Comparison of ENCODE assay signal across 11 cellular contexts in the genomic region with DNA sequence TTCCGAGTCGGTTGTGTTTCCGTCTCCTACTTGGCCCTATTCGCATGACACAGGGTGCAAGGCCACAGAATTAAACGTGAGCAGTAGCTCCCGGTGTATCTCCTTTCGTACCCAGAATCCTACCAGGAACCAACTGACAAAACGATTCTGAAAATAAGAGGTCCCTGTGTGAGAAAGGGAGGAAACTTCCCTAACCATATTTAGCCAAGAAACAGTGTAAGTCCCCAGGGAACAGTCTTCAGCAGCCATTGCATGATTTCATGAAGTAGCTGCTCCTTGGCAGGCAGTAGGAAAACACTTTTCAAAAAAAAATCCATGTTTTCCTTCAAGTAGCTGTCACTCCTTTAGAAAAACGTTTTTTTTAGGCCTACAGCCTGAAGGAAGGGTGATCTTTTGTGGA. TPM values are rescaled to one million over a fixed set of nuclear protein-coding genes. Genes with fewer than 3 reads are reported as not detected.
DNase-seq lines count a peak whose midpoint lies in the region; ATAC-seq, FAIRE-seq and TF ChIP-seq lines count a peak whose summit lies in the region.
"Had no signal": no experiment of that assay in that cellular context is flagged by ENCODE, and none has a peak within 500 bp of the region (broad histone marks: within the 10 kb centered on the region; RNA-seq: fewer than 3 reads in every experiment).

No MANE protein-coding gene starts in this region.

- peak overlapping the region; percentile 42 for H2BK15ac ChIP-seq in mesendoderm (replicated peaks; ENCODE audit: low read depth)

- no peak overlapping the region for H4K5ac ChIP-seq in mesendoderm (ENCODE audit: low read length)

- TF ChIP-seq CTCF in endodermal cell (conservative IDR thresholded peaks at IDR 0.05) (no peak), thoracic aorta (IDR thresholded peaks at IDR 0.05) (no peak)

- H3K4me1 Mint-ChIP-seq in endodermal cell = peaks cover 5% of the 10 kb centered on the region

- H3K4me1 ChIP-seq in HUES64 (ENCODE audit: insufficient read depth, low read length) (peaks cover 17% of the 10 kb centered on the region), endodermal cell (ENCODE audit: control insufficient read depth, insufficient read depth, low read length) (peaks cover 3% of the 10 kb centered on the region), mesendoderm (ENCODE audit: control insufficient read depth, low read depth, low read length) (peaks cover 3% of the 10 kb centered on the region), thoracic aorta (ENCODE audit: control insufficient read depth in 1 of 2, low read depth in 2 of 2) (no peaks in the 10 kb centered on the region), small intestine (ENCODE audit: control insufficient read depth in 2 of 2, insufficient read depth in 1 of 2, low read depth in 1 of 2, low read length in 1 of 2) (no peaks in the 10 kb centered on the region)

- peaks cover 1% of the 10 kb centered on the region for H3K9me3 Mint-ChIP-seq in endodermal cell

- no peaks in the 10 kb centered on the region for H3K27me3 Mint-ChIP-seq in endodermal cell (ENCODE audit: insufficient read depth)

- H3K27ac ChIP-seq in HUES64 (ENCODE audit: low read depth, low read length) (peak overlapping the region; percentile 38; the same call in 1 of the 2 replicates), endodermal cell (ENCODE audit: low read depth, low read length) (no peak overlapping the region), mesendoderm (ENCODE audit: low read depth, low read length) (no peak overlapping the region), thoracic aorta (no peak overlapping the region), small intestine (ENCODE audit: low read depth in 1 of 2, low read length in 1 of 2) (peak overlapping the region in 1 of 2 donors; percentile 32)

- H3K18ac ChIP-seq in mesendoderm (ENCODE audit: low read length) = peak overlapping the region; percentile 70

- no peak overlapping the region for H3K4me3 Mint-ChIP-seq in endodermal cell
- H3K4me3 Mint-ChIP-seq: natural killer cell treated with Interleukin-12 subunit alpha and Interleukin-12 subunit beta and Interleukin-15 and Interleukin-18, amount 100 ng/mL, for 72 hours had no signal

- FAIRE-seq in small intestine (lab: Jason Lieb, UNC) = no peak

- H3K9me3 ChIP-seq in HUES64 (ENCODE audit: insufficient read depth, low read depth, low read length) (no peaks in the 10 kb centered on the region), endodermal cell (ENCODE audit: control insufficient read depth, low read length) (peaks cover 10% of the 10 kb centered on the region), thoracic aorta (no peaks in the 10 kb centered on the region), small intestine (ENCODE audit: control insufficient read depth, low read depth) (no peaks in the 10 kb centered on the region)

- 33% methylated on average over 9 of the region's 9 CpGs for WGBS in HUES64
- 30 to 57% methylated on average over 2 to 9 of the region's 9 CpGs for WGBS in endodermal cell (ENCODE audit: insufficient coverage in 1 of 2, insufficient read length in 1 of 2), 2 experiments
- WGBS in mesendoderm (ENCODE audit: extremely low coverage, insufficient coverage, low lambda C conversion rate) = no CpG with 5 or more reads among the region's 9 CpGs
- 44 to 74% (median 69%) methylated on average over 9 of the region's 9 CpGs for WGBS in small intestine, 3 donors

- no peak overlapping the region for H3K4me2 ChIP-seq in mesendoderm (ENCODE audit: low read length)

- H3K4ac ChIP-seq in mesendoderm (ENCODE audit: low read depth, low read length) = no peak overlapping the region

- ATAC-seq in thoracic aorta (ENCODE audit: insufficient number of reproducible peaks, low FRiP score, low read depth) = no peak
- ATAC-seq in HG02870 (IDR thresholded peaks at IDR 0.05; ENCODE audit: unreplicated experiment) = no peak
- no peak for ATAC-seq in HG02981 (IDR thresholded peaks at IDR 0.05; ENCODE audit: unreplicated experiment)
- ATAC-seq: natural killer cell treated with Interleukin-12 subunit alpha and Interleukin-12 subunit beta and Interleukin-15 and Interleukin-18, amount 100 ng/mL, for 72 hours had no signal

- no peaks in the 10 kb centered on the region for H3K27me3 ChIP-seq in HUES64 (ENCODE audit: insufficient read depth, low read length)
- H3K27me3 ChIP-seq in endodermal cell (ENCODE audit: control insufficient read depth, insufficient read depth, low read length, poor library complexity, severe bottlenecking) = no peaks in the 10 kb centered on the region
- no peaks in the 10 kb centered on the region for H3K27me3 ChIP-seq in mesendoderm (ENCODE audit: insufficient read depth, low read length, poor library complexity)
- H3K27me3 ChIP-seq in thoracic aorta (replicated peaks; ENCODE audit: insufficient read depth) = no peaks in the 10 kb centered on the region
- H3K27me3 ChIP-seq in small intestine (ENCODE audit: control insufficient read depth in 2 of 2, insufficient read depth in 2 of 2, low read length in 2 of 2) = no peaks in the 10 kb centered on the region

- no peak overlapping the region for H3K23ac ChIP-seq in mesendoderm (ENCODE audit: low read length)

- H3K36me3 ChIP-seq in HUES64 (ENCODE audit: insufficient read depth, low read length) (no peaks in the 10 kb centered on the region), endodermal cell (ENCODE audit: control insufficient read depth, insufficient read depth, low read length) (no peaks in the 10 kb centered on the region), mesendoderm (ENCODE audit: control insufficient read depth, insufficient read depth, low read length) (no peaks in the 10 kb centered on the region), thoracic aorta (no peaks in the 10 kb centered on the region), small intestine (ENCODE audit: control insufficient read depth in 2 of 2, insufficient read depth in 2 of 2, low read length in 2 of 2) (no peaks in the 10 kb centered on the region)

- no peak for DNase-seq in endodermal cell
- no peak for DNase-seq in mesendoderm
- DNase-seq in thoracic aorta (ENCODE audit: low spot score) = no peak
- no peak for DNase-seq in small intestine
- DNase-seq: activated CD4-positive, alpha-beta T cell treated with anti-CD3 and anti-CD28 coated beads for 1 hour; activated effector memory CD4-positive, alpha-beta T cell treated with Interleukin-2 at 50 U/mL for 16 hours; stimulated activated CD4-positive, alpha-beta T cell treated with anti-CD3 and anti-CD28 coated beads, Interleukin-4, amount 100 ng/mL, for 1 hour had no signal

- H3K4me3 ChIP-seq in HUES64 (ENCODE audit: low read length) (no peak overlapping the region), endodermal cell (ENCODE audit: low read length) (no peak overlapping the region), mesendoderm (ENCODE audit: low read length) (no peak overlapping the region), thoracic aorta (peak overlapping the region; percentile 32), small intestine (ENCODE audit: low read depth in 1 of 2, low read length in 2 of 2) (no peak overlapping the region)

- peak overlapping the region; percentile 28 for H3K56ac ChIP-seq in mesendoderm (ENCODE audit: low read length)

- H2BK5ac ChIP-seq in mesendoderm (ENCODE audit: low read length) = no peak overlapping the region

- no peaks in the 10 kb centered on the region for H3K36me3 Mint-ChIP-seq in endodermal cell (ENCODE audit: low read depth)
- H3K36me3 Mint-ChIP-seq: natural killer cell treated with Interleukin-12 subunit alpha and Interleukin-12 subunit beta and Interleukin-15 and Interleukin-18, amount 100 ng/mL, for 72 hours had no signal

- H3K9ac ChIP-seq in HUES64 (ENCODE audit: low read depth, low read length) (no peak overlapping the region), endodermal cell (ENCODE audit: extremely low read depth, low read length, poor library complexity, severe bottlenecking) (no peak overlapping the region), mesendoderm (ENCODE audit: low read length) (peak overlapping the region; percentile 18)

- no peaks in the 10 kb centered on the region for H3K79me2 ChIP-seq in mesendoderm (ENCODE audit: control insufficient read depth, insufficient read depth, low read length)

- peak overlapping the region; percentile 9 for H3K27ac Mint-ChIP-seq in endodermal cell
- H3K27ac Mint-ChIP-seq: natural killer cell treated with Interleukin-12 subunit alpha and Interleukin-12 subunit beta and Interleukin-15 and Interleukin-18, amount 100 ng/mL, for 72 hours had no signal

- H4K8ac ChIP-seq in mesendoderm (ENCODE audit: low read depth, low read length) = no peak overlapping the region

- no peaks in the 10 kb centered on the region for H3K79me1 ChIP-seq in mesendoderm (ENCODE audit: low read length)

- no peak overlapping the region for H2BK120ac ChIP-seq in mesendoderm (ENCODE audit: low read depth, low read length)

- no peak overlapping the region for H2AK5ac ChIP-seq in mesendoderm (ENCODE audit: low read length)

RNA-seq across cellular contexts. Expression of a gene that starts 46.9 kb away (rescaled TPM):
- polyA plus RNA-seq in HUES64 (2013, experiment 1 of 2) = 2.3 TPM
- polyA plus RNA-seq in HUES64 (2013, experiment 2 of 2) = 3.7 TPM
- total RNA-seq in endodermal cell = 10 to 100 TPM; 22.8 to 27.8 TPM
- 13.8 TPM for polyA plus RNA-seq in endodermal cell (2013, experiment 1 of 2)
- polyA plus RNA-seq in endodermal cell (2013, experiment 2 of 2) = 12.8 TPM
- polyA plus RNA-seq in mesendoderm (2013, experiment 1 of 2) = 0.94 TPM
- polyA plus RNA-seq in mesendoderm (2013, experiment 2 of 2) = 0.97 TPM
- 10 to 100 TPM in 1 of 2 donors, 1 to 10 TPM in 1; 7.0 to 20.8 TPM for total RNA-seq in thoracic aorta
- polyA plus RNA-seq in small intestine = 1 to 10 TPM in 1 of 3 donors, under 1 TPM in 2; 0.22 to 2.0 (median 0.54) TPM
- total RNA-seq: natural killer cell treated with Interleukin-12 subunit alpha and Interleukin-12 subunit beta and Interleukin-15 and Interleukin-18, amount 100 ng/mL, for 72 hours had no signal
